22 cellular contexts compared by ENCODE assay signal in genomic region chr10:61825617-61826016, GRCh38.
"Had no signal": no experiment of that assay in that cellular context is flagged by ENCODE, and none has a peak within 500 bp of the region (broad histone marks: within the 10 kb centered on the region; RNA-seq: fewer than 3 reads in every experiment).

No MANE protein-coding gene starts in this region.

- H3K4me1 Mint-ChIP-seq: activated naive CD4-positive, alpha-beta T cell treated with anti-CD3 and anti-CD28 coated beads, Interleukin-2, amount 10 ng/mL, durations not matched to agents 7 days and 5 days; central memory CD8-positive, alpha-beta T cell had no signal

- H3K4me3 Mint-ChIP-seq: activated CD8-positive, alpha-beta T cell treated with anti-CD3 and anti-CD28 coated beads for 36 hours; activated naive CD4-positive, alpha-beta T cell treated with anti-CD3 and anti-CD28 coated beads, Interleukin-2, amount 10 ng/mL, durations not matched to agents 7 days and 5 days; activated naive CD8-positive, alpha-beta T cell treated with anti-CD3 and anti-CD28 coated beads for 36 hours; activated T-cell treated with anti-CD3 and anti-CD28 coated beads, Interleukin-2, amount 50 U/mL, for 72 hours; central memory CD8-positive, alpha-beta T cell; T-helper 1 cell treated with Interleukin-12 subunit alpha and Interleukin-12 subunit beta and Interleukin-4 antibody, amounts not matched to agents 30 μg/mL and 1 μg/mL, for 36 hours had no signal

- H3K9ac ChIP-seq: KMS-11 had no signal

- DNase-seq: activated CD4-positive, alpha-beta T cell treated with anti-CD3 and anti-CD28 coated beads for 4 hours; activated CD8-positive, alpha-beta memory T cell treated with anti-CD3 and anti-CD28 coated beads, Interleukin-2, amount 50 U/mL, for 4 hours; activated CD8-positive, alpha-beta T cell treated with anti-CD3 and anti-CD28 coated beads for 36 hours; activated gamma-delta T cell treated with Interleukin-2 at 50 U/mL for 16 hours; activated naive CD4-positive, alpha-beta T cell treated with anti-CD3 and anti-CD28 coated beads, Interleukin-2, amount 10 ng/mL, durations not matched to agents 7 days and 5 days; activated naive CD8-positive, alpha-beta T cell treated with anti-CD3 and anti-CD28 coated beads for 36 hours; activated T-cell treated with anti-CD3 and anti-CD28 coated beads, Interleukin-2, amount 50 U/mL, for 72 hours; MM.1S; NCI-H1105; NCI-H1436; NCI-H1694 treated with DMSO at 0.1 percent for 48 hours; NCI-H2029 treated with DMSO at 0.1 percent for 48 hours; NCI-H510A treated with DMSO at 0.1 percent for 48 hours; NCI-H69; NK-92 treated with Interleukin-12 subunit alpha and Interleukin-12 subunit beta, amount 100 ng/mL, for 24 hours; SHP77 treated with DMSO at 0.1 percent for 48 hours had no signal

- H3K4me3 ChIP-seq: breast epithelium had no signal

- H3K4me2 ChIP-seq: KMS-11 had no signal

- H3K27me3 Mint-ChIP-seq: activated naive CD4-positive, alpha-beta T cell treated with anti-CD3 and anti-CD28 coated beads, Interleukin-2, amount 10 ng/mL, durations not matched to agents 7 days and 5 days; activated naive CD8-positive, alpha-beta T cell treated with anti-CD3 and anti-CD28 coated beads for 36 hours had no signal

- H3K27ac ChIP-seq: breast epithelium, KMS-11 had no signal

- H3K36me3 Mint-ChIP-seq: activated naive CD4-positive, alpha-beta T cell treated with anti-CD3 and anti-CD28 coated beads, Interleukin-2, amount 10 ng/mL, durations not matched to agents 7 days and 5 days; activated naive CD8-positive, alpha-beta T cell treated with anti-CD3 and anti-CD28 coated beads for 36 hours had no signal

- H3K27me3 ChIP-seq: breast epithelium had no signal

- H3K9me3 ChIP-seq: breast epithelium had no signal

- H3K4me1 ChIP-seq: breast epithelium had no signal

- H3K27ac Mint-ChIP-seq: activated CD8-positive, alpha-beta T cell treated with anti-CD3 and anti-CD28 coated beads for 36 hours; activated naive CD4-positive, alpha-beta T cell treated with anti-CD3 and anti-CD28 coated beads, Interleukin-2, amount 10 ng/mL, durations not matched to agents 7 days and 5 days; activated naive CD8-positive, alpha-beta T cell treated with anti-CD3 and anti-CD28 coated beads for 36 hours; activated T-cell treated with anti-CD3 and anti-CD28 coated beads, Interleukin-2, amount 50 U/mL, for 72 hours; activated T-helper 2 cell treated with anti-CD3 and anti-CD28 coated beads, Interferon-gamma antibody, Interleukin-2, Interleukin-4, amounts not matched to agents 10 μg/mL and 5 μg/mL and 100 μg/mL, durations not matched to agents 14 hours and 24 hours and 36 hours; T-helper 1 cell treated with Interleukin-12 subunit alpha and Interleukin-12 subunit beta and Interleukin-4 antibody, amounts not matched to agents 30 μg/mL and 1 μg/mL, for 36 hours had no signal

- ATAC-seq: activated CD4-positive, CD25-positive, alpha-beta regulatory T cell treated with anti-CD3 and anti-CD28 coated beads, Interleukin-2, amount 50 U/mL, for 24 hours; activated CD8-positive, alpha-beta T cell treated with anti-CD3 and anti-CD28 coated beads for 36 hours; activated T-cell treated with anti-CD3 and anti-CD28 coated beads, Interleukin-2, amount 50 U/mL, for 72 hours had no signal

- H3K9me3 Mint-ChIP-seq: activated CD8-positive, alpha-beta T cell treated with anti-CD3 and anti-CD28 coated beads for 36 hours; activated naive CD4-positive, alpha-beta T cell treated with anti-CD3 and anti-CD28 coated beads, Interleukin-2, amount 10 ng/mL, durations not matched to agents 7 days and 5 days; activated naive CD8-positive, alpha-beta T cell treated with anti-CD3 and anti-CD28 coated beads for 36 hours; central memory CD8-positive, alpha-beta T cell; T-helper 1 cell treated with Interleukin-12 subunit alpha and Interleukin-12 subunit beta and Interleukin-4 antibody, amounts not matched to agents 30 μg/mL and 1 μg/mL, for 36 hours had no signal

- H3K36me3 ChIP-seq: breast epithelium had no signal
